Comparison of ENCODE assay signal across 8 cellular contexts in genomic region chr17:31008374-31009035, GRCh38. TPM values are rescaled to one million over a fixed set of nuclear protein-coding genes. Genes with fewer than 3 reads are reported as not detected.
DNase-seq lines count a peak whose midpoint lies in the region; ATAC-seq and TF ChIP-seq lines count a peak whose summit lies in the region.

No MANE protein-coding gene starts in this region.

- H3K4me3 ChIP-seq in transverse colon = peak overlapping the region; percentile 42 to 63 (median 56)

- DNase-seq in ELF-1 (ENCODE audit: low read depth, low spot score) = peak; percentile 87
- peak; percentile 46 for DNase-seq in SW480 (ENCODE audit: low spot score)
- DNase-seq in amygdala (lab: John Stamatoyannopoulos, UW) = peak in 44 of 56 donors; percentile 9 to 76 (median 42)
- peak; percentile 78 for DNase-seq in left ventricle myocardium superior
- DNase-seq in pons (ENCODE audit: low spot score) = peak; percentile 26
- peak; percentile 64 for DNase-seq in transverse colon

- TF ChIP-seq POLR2A in transverse colon (IDR thresholded peaks at IDR 0.05) = peak; percentile 46

- WGBS in transverse colon (ENCODE audit: low coverage in 1 of 2), 2 donors = 0 to 2% methylated on average over 3 to 53 of the region's 65 CpGs

- intact Hi-C loops in left ventricle myocardium superior (cut with micrococcal nuclease) = no loop called here
- intact Hi-C loops in transverse colon (cut with DNase I; ENCODE audit: low total_unique reads) = no loop called here

- no peak for TF ChIP-seq EP300 in transverse colon (IDR thresholded peaks at IDR 0.05; ENCODE audit: low read depth)

- no peaks in the 10 kb centered on the region for H3K27me3 ChIP-seq in transverse colon

- peak; percentile 74 for ATAC-seq in HG02798 (IDR thresholded peaks at IDR 0.05; ENCODE audit: poor library complexity, unreplicated experiment)
- ATAC-seq in left ventricle myocardium superior = peak; percentile 88
- ATAC-seq in HG03571 (IDR thresholded peaks at IDR 0.05; ENCODE audit: unreplicated experiment) = no peak

- H3K9me3 ChIP-seq in transverse colon = no peaks in the 10 kb centered on the region

- H3K36me3 ChIP-seq in transverse colon = no peaks in the 10 kb centered on the region

- H3K27ac ChIP-seq in transverse colon = peak overlapping the region; percentile 68 to 86 (median 77)

- in situ Hi-C loops in transverse colon (cut with MboI; ENCODE audit: low pct_ligation_motif_present in 1 of 4, low pct_unique_long_range_greater_than_20kb in 1 of 4, low sequenced_read_pairs in 3 of 4) = no loop called here

- peaks cover 2 to 10% (median 7%) of the 10 kb centered on the region in 4 donors for H3K4me1 ChIP-seq in transverse colon

- TF ChIP-seq CTCF in transverse colon (IDR thresholded peaks at IDR 0.05) = no peak

RNA-seq across cellular contexts. Expression of gene RNF135, which starts 37.7 kb away (rescaled TPM):
- total RNA-seq in left ventricle myocardium superior = 4.1 TPM
- total RNA-seq in transverse colon = 10 to 100 TPM in 3 of 4 donors, 1 to 10 TPM in 1; 9.0 to 34.1 (median 25.0) TPM

Comparison
In these comparisons a context has a peak if more than half of its experiments do, and no peak if none do; other contexts are left out.
1. DNase-seq: peak in every context shown above with its lines; median percentile 87 in ELF-1; 78 in left ventricle myocardium superior; 64 in transverse colon; 46 in SW480; 42 in amygdala; 26 in pons.